Comparison of ENCODE assay signal across 24 cellular contexts in genomic region chr17:55843785-55844184, GRCh38.
DNase-seq lines count a peak whose midpoint lies in the region; ATAC-seq, FAIRE-seq and TF ChIP-seq lines count a peak whose summit lies in the region.
"Had no signal": no experiment of that assay in that cellular context is flagged by ENCODE, and none has a peak within 500 bp of the region (broad histone marks: within the 10 kb centered on the region; RNA-seq: fewer than 3 reads in every experiment).

No MANE protein-coding gene starts in this region.

- no peak for TF ChIP-seq EP300 in HepG2 (IDR thresholded peaks at IDR 0.05; ENCODE audit: low read depth in 2 of 2, low read length in 2 of 2)
- TF ChIP-seq EP300 in HepG2 (CRISPR knock-in tag; IDR thresholded peaks at IDR 0.05; ENCODE audit: borderline replicate concordance) = no peak
- TF ChIP-seq EP300 in K562 (IDR thresholded peaks at IDR 0.05; ENCODE audit: low read length) = no peak

- ATAC-seq in HepG2 (no peak), right lobe of liver (no peak), K562 (no peak)
- ATAC-seq: GM12878 had no signal

- TF ChIP-seq CTCF in HepG2 (CRISPR knock-in tag; IDR thresholded peaks at IDR 0.05) (no peak), right lobe of liver (IDR thresholded peaks at IDR 0.05) (no peak), K562 (IDR thresholded peaks at IDR 0.05 in 2 of 3, conservative IDR thresholded peaks at IDR 0.05 in 1 of 3; ENCODE audit: insufficient read depth in 2 of 3, low read depth in 1 of 3, low read length in 3 of 3) (no peak), mammary epithelial cell (conservative IDR thresholded peaks at IDR 0.05 in 1 of 2, IDR thresholded peaks at IDR 0.05 in 1 of 2; ENCODE audit: extremely low read depth in 1 of 2, insufficient read depth in 1 of 2, low read depth in 1 of 2, low read length in 2 of 2) (no peak)

- BruUV-seq in HepG2 (replicated peaks; lab: Mats Ljungman, UMichigan) (no TSS peak), K562 (replicated peaks; lab: Mats Ljungman, UMichigan) (no TSS peak), mammary epithelial cell (replicated peaks; lab: Mats Ljungman, UMichigan) (no TSS peak)

- CTCF ChIA-PET in HepG2 (lab: Yijun Ruan, JAX; ENCODE audit: low intra/inter-chr PET ratio, low total read pairs) = no interaction called here
- CTCF ChIA-PET in K562 (lab: Yijun Ruan, JAX; ENCODE audit: low intra/inter-chr PET ratio) = no interaction called here
- CTCF ChIA-PET in mammary epithelial cell (lab: Charles Lee; ENCODE audit: low non-redundant PET) = no interaction called here

- no peak overlapping the region for H3K4me3 ChIP-seq in HepG2 (replicated peaks in 1 of 3; ENCODE audit: insufficient read depth in 1 of 3, low read depth in 2 of 3, low read length in 3 of 3)
- no peak overlapping the region for H3K4me3 ChIP-seq in right lobe of liver
- no peak overlapping the region for H3K4me3 ChIP-seq in K562
- H3K4me3 ChIP-seq in mammary epithelial cell (replicated peaks in 1 of 3; ENCODE audit: insufficient read depth in 1 of 3, low read depth in 2 of 3, low read length in 3 of 3) = no peak overlapping the region
- H3K4me3 ChIP-seq: BLaER1, GM12878 had no signal

- TF ChIP-seq POLR2A in HepG2 (IDR thresholded peaks at IDR 0.05; ENCODE audit: insufficient read depth in 1 of 2, low read depth in 2 of 2, low read length in 2 of 2) (no peak), right lobe of liver (IDR thresholded peaks at IDR 0.05) (no peak), K562 (conservative IDR thresholded peaks at IDR 0.05) (no peak)

- in situ Hi-C loops in HepG2 (cut with HindIII; ENCODE audit: extremely low pct_ligation_motif_present, low pct_unique_long_range_greater_than_20kb) = no loop called here
- in situ Hi-C loops in K562 (cut with MboI) = no loop called here
- in situ Hi-C loops in mammary epithelial cell (cut with MboI; ENCODE audit: low sequenced_read_pairs in 2 of 2) = loop anchor here in 1 of 2 donors (25.0 kb wide), 1 partner anchor 469 kb away; no protein-coding TSS in a partner anchor

- TF ChIP-seq RAD21 in HepG2 (CRISPR knock-in tag; IDR thresholded peaks at IDR 0.05) (no peak), K562 (CRISPR knock-in tag; conservative IDR thresholded peaks at IDR 0.05 in 1 of 2, IDR thresholded peaks at IDR 0.05 in 1 of 2) (no peak)

- no peaks in the 10 kb centered on the region for H4K20me1 ChIP-seq in HepG2 (ENCODE audit: insufficient read depth, low read length)
- no peaks in the 10 kb centered on the region for H4K20me1 ChIP-seq in K562 (replicated peaks; ENCODE audit: control insufficient read depth, insufficient read depth, low read length)
- no peaks in the 10 kb centered on the region for H4K20me1 ChIP-seq in mammary epithelial cell (ENCODE audit: insufficient read depth, low read length)
- H4K20me1 ChIP-seq: BLaER1 had no signal

- no peak for DNase-seq in HepG2 (ENCODE audit: low spot score)
- no peak for DNase-seq in right lobe of liver
- no peak for DNase-seq in K562 (ENCODE audit: extremely low read depth in 1 of 4, low spot score in 3 of 4)
- DNase-seq in mammary epithelial cell = no peak
- DNase-seq in NCI-H2107 treated with DMSO at 0.1 percent for 48 hours (lab: John Stamatoyannopoulos, UW; ENCODE audit: unreplicated experiment) = no peak
- DNase-seq: ACHN; BE2C; C1 segment of cervical spinal cord; CD4-positive, alpha-beta memory T cell; CD4-positive, CD25-positive, alpha-beta regulatory T cell; CD8-positive, alpha-beta memory T cell; COR-L47; DMS 273 treated with DMSO at 0.1 percent for 48 hours; DMS153; DMS53; DMS79; DND-41; EL; GDM1 had no signal

- H3K9me1 ChIP-seq in K562 (ENCODE audit: control insufficient read depth, insufficient read depth, low read length) = no peaks in the 10 kb centered on the region

- H3K4me2 ChIP-seq in HepG2 (ENCODE audit: low read depth, low read length) (no peak overlapping the region), K562 (ENCODE audit: insufficient read depth, low read length) (no peak overlapping the region), mammary epithelial cell (ENCODE audit: insufficient read depth, low read depth, low read length) (no peak overlapping the region)
- H3K4me2 ChIP-seq: BLaER1 had no signal

- H3K79me2 ChIP-seq in HepG2 (ENCODE audit: insufficient read depth, low read length) (no peaks in the 10 kb centered on the region), K562 (ENCODE audit: control insufficient read depth, insufficient read depth, low read length) (no peaks in the 10 kb centered on the region), mammary epithelial cell (ENCODE audit: insufficient read depth, low read length) (no peaks in the 10 kb centered on the region)

- dilution Hi-C loops in mammary epithelial cell (cut with HindIII; ENCODE audit: low sequenced_read_pairs) = no loop called here

- POLR2A ChIA-PET in HepG2 (lab: Yijun Ruan, JAX) = no interaction called here
- POLR2A ChIA-PET in K562 (lab: Yijun Ruan, JAX) = interaction anchor here (0.6 kb wide), 1 partner anchor 25 kb away, joined by 3 read pairs; no protein-coding TSS in a partner anchor

- H3K9me3 ChIP-seq in HepG2 (ENCODE audit: low read length) = no peaks in the 10 kb centered on the region
- H3K9me3 ChIP-seq in right lobe of liver = no peaks in the 10 kb centered on the region
- H3K9me3 ChIP-seq in K562 (replicated peaks; ENCODE audit: control insufficient read depth, insufficient read depth, low read depth, low read length) = no peaks in the 10 kb centered on the region
- H3K9me3 ChIP-seq in mammary epithelial cell (replicated peaks; ENCODE audit: insufficient read depth, low read length) = no peaks in the 10 kb centered on the region
- H3K9me3 ChIP-seq: BE2C had no signal

- no peak for FAIRE-seq in HepG2 (lab: Jason Lieb, UNC)
- no peak for FAIRE-seq in K562 (lab: Jason Lieb, UNC)
- FAIRE-seq: GM12878, GM12892, GM18507 had no signal

- H3K27me3 ChIP-seq in HepG2 (ENCODE audit: control insufficient read depth in 1 of 2, insufficient read depth in 2 of 2, low read length in 2 of 2) = no peaks in the 10 kb centered on the region; a peak in 1 of 5 replicates
- H3K27me3 ChIP-seq in right lobe of liver = no peaks in the 10 kb centered on the region
- peaks cover 0 to 2% of the 10 kb centered on the region in 2 experiments; a peak in 1 of 5 replicates for H3K27me3 ChIP-seq in K562 (ENCODE audit: control insufficient read depth in 2 of 2, insufficient read depth in 2 of 2, low read length in 2 of 2)
- H3K27me3 ChIP-seq in mammary epithelial cell (ENCODE audit: insufficient read depth, low read length) = no peaks in the 10 kb centered on the region
- H3K27me3 ChIP-seq: BLaER1 had no signal

- intact Hi-C loops in HepG2 (cut with micrococcal nuclease; ENCODE audit: unreplicated experiment) (no loop called here), right lobe of liver (cut with DNase I) (no loop called here), K562 (cut with micrococcal nuclease) (no loop called here), mammary epithelial cell (cut with micrococcal nuclease) (loop anchor here (10.0 kb wide), 1 partner anchor 281 kb away; no protein-coding TSS in a partner anchor)

- no peak overlapping the region for H3K27ac ChIP-seq in HepG2 (ENCODE audit: extremely low read length, insufficient read depth, low read length)
- no peak overlapping the region for H3K27ac ChIP-seq in right lobe of liver
- H3K27ac ChIP-seq in K562 (ENCODE audit: extremely low read depth, low read depth, low read length) = no peak overlapping the region
- no peak overlapping the region for H3K27ac ChIP-seq in mammary epithelial cell (ENCODE audit: insufficient read depth, low read depth, low read length)
- H3K27ac ChIP-seq: 22Rv1, BLaER1 had no signal

- H2AFZ ChIP-seq in HepG2 (ENCODE audit: low read length) (no peak overlapping the region), K562 (ENCODE audit: low read depth, low read length) (no peak overlapping the region), mammary epithelial cell (ENCODE audit: low read depth, low read length) (no peak overlapping the region)

- 41% methylated on average over 3 of the region's 3 CpGs for WGBS in HepG2 (ENCODE audit: low lambda C conversion rate)
- WGBS in right lobe of liver (ENCODE audit: insufficient coverage, low coverage, low lambda C conversion rate, missing lambda C conversion rate) = 89% methylated on average over 3 of the region's 3 CpGs
- 6% methylated on average over 3 of the region's 3 CpGs for WGBS in K562 (ENCODE audit: insufficient coverage, low coverage, missing lambda C conversion rate)
- 65% methylated on average over 3 of the region's 3 CpGs for WGBS in mammary epithelial cell (ENCODE audit: low coverage, missing lambda C conversion rate)

- H3K36me3 ChIP-seq in HepG2 (replicated peaks in 1 of 2; ENCODE audit: control insufficient read depth in 1 of 2, insufficient read depth in 2 of 2, low read length in 2 of 2) (no peaks in the 10 kb centered on the region), right lobe of liver (no peaks in the 10 kb centered on the region), K562 (ENCODE audit: control insufficient read depth, insufficient read depth, low read length) (no peaks in the 10 kb centered on the region), mammary epithelial cell (ENCODE audit: insufficient read depth, low read length) (no peaks in the 10 kb centered on the region)
- H3K36me3 ChIP-seq: BE2C, BLaER1 had no signal

- H3K4me1 ChIP-seq in HepG2 (ENCODE audit: insufficient read depth, low read length) (no peaks in the 10 kb centered on the region), right lobe of liver (no peaks in the 10 kb centered on the region), K562 (replicated peaks in 1 of 2; ENCODE audit: control insufficient read depth in 2 of 2, insufficient read depth in 2 of 2, low read length in 2 of 2) (peaks cover 0 to 7% of the 10 kb centered on the region in 2 experiments; a peak in 1 of 5 replicates), mammary epithelial cell (ENCODE audit: insufficient read depth, low read length) (no peaks in the 10 kb centered on the region)
- H3K4me1 ChIP-seq: BE2C, BLaER1 had no signal

- no peak overlapping the region for H3K9ac ChIP-seq in HepG2 (ENCODE audit: insufficient read depth, low read depth, low read length)
- no peak overlapping the region for H3K9ac ChIP-seq in K562 (ENCODE audit: insufficient read depth in 1 of 2, low read depth in 2 of 2, low read length in 2 of 2)
- H3K9ac ChIP-seq in mammary epithelial cell (ENCODE audit: insufficient read depth, low read length) = no peak overlapping the region
- H3K9ac ChIP-seq: BLaER1 had no signal

TF ChIP-seq in HepG2, 621 proteins besides CTCF, POLR2A, EP300 and RAD21 (continues in another document):
- peak; percentile 54 to 80; a peak in 3 of 4 replicates for TF ChIP-seq MAFK (conservative IDR thresholded peaks at IDR 0.05 in 1 of 2, IDR thresholded peaks at IDR 0.05 in 1 of 2; ENCODE audit: low read length in 2 of 2)

TF ChIP-seq in K562, 482 proteins besides CTCF, POLR2A, EP300 and RAD21 (continues in another document):
- TF ChIP-seq PPARD (CRISPR knock-in tag; IDR thresholded peaks at IDR 0.05) = no peak
- no peak for TF ChIP-seq PHTF2 (CRISPR knock-in tag; IDR thresholded peaks at IDR 0.05)

Comparison
In these comparisons a context has a peak if more than half of its experiments do, and no peak if none do; other contexts are left out.
1. Of the 241 proteins assayed by ChIP-seq in both HepG2 and K562: peak only in HepG2: MAFF and MAFK; only in K562: none; in both: none; in neither: 239.